Comparison of ENCODE assay signal across 1 cellular context in the genomic region with DNA sequence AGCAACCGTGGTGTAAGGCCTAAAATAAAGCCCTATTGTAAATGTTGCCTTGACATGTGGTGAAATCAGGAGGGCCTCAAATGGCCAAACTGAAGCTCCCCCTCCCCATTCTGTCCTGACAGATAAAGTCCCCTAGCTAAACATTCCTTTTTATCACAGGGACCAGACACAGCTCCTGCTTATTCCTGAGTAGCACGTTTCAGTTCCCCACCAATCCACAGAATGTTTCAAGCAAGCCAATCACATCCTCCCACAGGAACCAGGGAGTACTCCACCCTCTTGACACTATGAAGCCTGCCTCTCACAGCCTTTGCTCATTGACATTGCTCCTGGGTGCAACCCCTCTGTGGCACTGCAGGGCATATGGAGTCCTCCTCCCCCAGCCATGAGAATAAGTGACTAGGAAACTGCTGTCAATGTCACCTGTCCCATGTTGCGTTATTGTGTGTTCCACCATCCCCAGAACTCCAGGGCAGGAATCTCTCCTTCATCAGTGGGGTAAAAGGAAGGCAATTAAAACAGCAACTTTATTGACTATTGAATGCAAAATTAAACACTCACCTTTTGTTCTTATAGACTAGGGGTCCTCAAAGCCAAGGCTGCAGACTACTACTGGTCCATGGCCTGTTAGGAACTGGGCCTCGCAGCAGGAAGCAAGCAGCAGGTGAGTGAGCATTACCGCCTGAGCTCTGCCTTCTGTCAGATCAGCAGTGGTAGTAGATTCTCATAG.
TF ChIP-seq lines count a peak whose summit lies in the region.

No MANE protein-coding gene starts in this region.

TF ChIP-seq in K562, 482 proteins besides CTCF, POLR2A, EP300 and RAD21 (continued from another document and continues in another):
- TF ChIP-seq, protein P1, sequence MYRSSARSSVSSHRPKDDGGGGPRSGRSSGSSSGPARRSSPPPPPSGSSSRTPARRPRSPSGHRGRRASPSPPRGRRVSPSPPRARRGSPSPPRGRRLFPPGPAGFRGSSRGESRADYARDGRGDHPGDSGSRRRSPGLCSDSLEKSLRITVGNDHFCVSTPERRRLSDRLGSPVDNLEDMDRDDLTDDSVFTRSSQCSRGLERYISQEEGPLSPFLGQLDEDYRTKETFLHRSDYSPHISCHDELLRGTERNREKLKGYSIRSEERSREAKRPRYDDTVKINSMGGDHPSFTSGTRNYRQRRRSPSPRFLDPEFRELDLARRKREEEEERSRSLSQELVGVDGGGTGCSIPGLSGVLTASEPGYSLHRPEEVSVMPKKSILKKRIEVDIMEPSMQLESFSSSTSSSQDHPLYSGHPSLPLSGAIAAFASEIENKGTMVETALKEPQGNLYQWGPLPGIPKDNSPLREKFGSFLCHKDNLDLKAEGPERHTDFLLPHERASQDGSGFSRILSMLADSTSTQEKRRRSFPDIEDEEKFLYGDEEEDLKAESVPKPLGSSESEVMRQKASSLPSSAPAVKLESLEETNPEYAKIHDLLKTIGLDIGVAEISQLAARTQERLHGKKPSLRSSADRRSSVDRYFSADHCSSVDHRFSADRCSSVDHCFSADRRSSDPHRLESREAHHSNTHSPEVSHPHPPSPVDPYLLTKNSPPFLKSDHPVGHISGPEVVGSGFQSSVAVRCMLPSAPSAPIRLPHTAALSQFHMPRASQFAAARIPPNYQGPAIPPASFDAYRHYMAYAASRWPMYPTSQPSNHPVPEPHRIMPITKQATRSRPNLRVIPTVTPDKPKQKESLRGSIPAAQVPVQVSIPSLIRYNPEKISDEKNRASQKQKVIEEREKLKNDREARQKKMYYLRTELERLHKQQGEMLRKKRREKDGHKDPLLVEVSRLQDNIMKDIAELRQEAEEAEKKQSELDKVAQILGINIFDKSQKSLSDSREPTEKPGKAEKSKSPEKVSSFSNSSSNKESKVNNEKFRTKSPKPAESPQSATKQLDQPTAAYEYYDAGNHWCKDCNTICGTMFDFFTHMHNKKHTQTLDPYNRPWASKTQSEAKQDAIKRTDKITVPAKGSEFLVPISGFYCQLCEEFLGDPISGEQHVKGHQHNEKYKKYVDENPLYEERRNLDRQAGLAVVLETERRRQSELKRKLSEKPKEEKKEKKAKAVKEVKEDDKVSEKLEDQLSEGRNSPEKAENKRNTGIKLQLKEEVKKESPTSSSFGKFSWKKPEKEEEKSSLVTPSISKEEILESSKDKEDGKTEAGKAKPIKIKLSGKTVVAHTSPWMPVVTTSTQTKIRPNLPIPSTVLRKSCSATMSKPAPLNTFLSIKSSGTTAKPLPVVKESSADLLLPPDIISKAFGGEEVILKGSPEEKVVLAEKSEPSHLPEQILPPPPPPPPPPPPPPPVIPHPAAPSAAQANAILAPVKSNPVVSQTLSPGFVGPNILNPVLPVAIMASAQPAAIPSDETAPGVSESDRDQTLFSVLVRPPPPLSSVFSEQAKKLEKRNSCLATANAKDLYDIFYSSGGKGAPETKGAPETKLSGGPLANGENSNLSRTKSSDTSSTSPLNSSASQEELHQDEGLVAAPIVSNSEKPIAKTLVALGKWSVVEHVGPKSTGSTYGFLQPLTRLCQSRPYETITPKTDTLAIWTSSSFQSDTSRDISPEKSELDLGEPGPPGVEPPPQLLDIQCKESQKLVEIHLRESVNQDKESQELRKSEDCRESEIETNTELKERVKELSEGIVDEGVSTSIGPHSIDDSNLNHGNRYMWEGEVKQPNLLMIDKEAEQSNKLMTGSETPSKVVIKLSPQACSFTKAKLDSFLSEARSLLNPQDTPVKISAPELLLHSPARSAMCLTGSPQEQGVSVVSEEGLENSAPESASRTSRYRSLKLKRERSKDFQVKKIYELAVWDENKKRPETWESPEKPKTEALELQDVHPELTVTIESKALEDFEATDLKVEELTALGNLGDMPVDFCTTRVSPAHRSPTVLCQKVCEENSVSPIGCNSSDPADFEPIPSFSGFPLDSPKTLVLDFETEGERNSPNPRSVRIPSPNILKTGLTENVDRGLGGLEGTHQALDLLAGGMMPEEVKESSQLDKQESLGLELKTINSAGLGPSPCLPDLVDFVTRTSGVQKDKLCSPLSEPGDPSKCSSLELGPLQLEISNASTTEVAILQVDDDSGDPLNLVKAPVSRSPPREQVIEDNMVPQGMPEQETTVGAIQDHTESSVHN (IDR thresholded peaks at IDR 0.05; ENCODE audit: borderline replicate concordance in 1 of 2, low read depth in 1 of 2) = no peak
- no peak for TF ChIP-seq PCBP2 (IDR thresholded peaks at IDR 0.05; ENCODE audit: low read depth, low read length, poor library complexity, severe bottlenecking)
- TF ChIP-seq MBD2 (IDR thresholded peaks at IDR 0.05; ENCODE audit: borderline replicate concordance, low read depth) = peak; percentile 50; the same call in 1 of the 2 replicates
- peak; percentile 51; the same call in 1 of the 2 replicates for TF ChIP-seq HDAC2 (IDR thresholded peaks at IDR 0.05)
- TF ChIP-seq ASH1L (IDR thresholded peaks at IDR 0.05; ENCODE audit: borderline replicate concordance, low read depth, partially characterized antibody) = no peak
- TF ChIP-seq SRSF7 (optimal IDR thresholded peaks at IDR 0.05; ENCODE audit: low read depth, low read length) = no peak
- no peak for TF ChIP-seq POLR3A (IDR thresholded peaks at IDR 0.05; ENCODE audit: borderline replicate concordance, extremely low read depth, insufficient read depth, insufficient read length)
- TF ChIP-seq BHLHE40 (IDR thresholded peaks at IDR 0.05; ENCODE audit: low read length) = peak; percentile 96
- TF ChIP-seq, protein P2, sequence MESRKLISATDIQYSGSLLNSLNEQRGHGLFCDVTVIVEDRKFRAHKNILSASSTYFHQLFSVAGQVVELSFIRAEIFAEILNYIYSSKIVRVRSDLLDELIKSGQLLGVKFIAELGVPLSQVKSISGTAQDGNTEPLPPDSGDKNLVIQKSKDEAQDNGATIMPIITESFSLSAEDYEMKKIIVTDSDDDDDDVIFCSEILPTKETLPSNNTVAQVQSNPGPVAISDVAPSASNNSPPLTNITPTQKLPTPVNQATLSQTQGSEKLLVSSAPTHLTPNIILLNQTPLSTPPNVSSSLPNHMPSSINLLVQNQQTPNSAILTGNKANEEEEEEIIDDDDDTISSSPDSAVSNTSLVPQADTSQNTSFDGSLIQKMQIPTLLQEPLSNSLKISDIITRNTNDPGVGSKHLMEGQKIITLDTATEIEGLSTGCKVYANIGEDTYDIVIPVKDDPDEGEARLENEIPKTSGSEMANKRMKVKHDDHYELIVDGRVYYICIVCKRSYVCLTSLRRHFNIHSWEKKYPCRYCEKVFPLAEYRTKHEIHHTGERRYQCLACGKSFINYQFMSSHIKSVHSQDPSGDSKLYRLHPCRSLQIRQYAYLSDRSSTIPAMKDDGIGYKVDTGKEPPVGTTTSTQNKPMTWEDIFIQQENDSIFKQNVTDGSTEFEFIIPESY (CRISPR knock-in tag; IDR thresholded peaks at IDR 0.05) = no peak
- no peak for TF ChIP-seq SREBF1 (IDR thresholded peaks at IDR 0.05; ENCODE audit: borderline replicate concordance, low read depth, low read length)
- TF ChIP-seq TCF7L2 (IDR thresholded peaks at IDR 0.05; ENCODE audit: low read depth, low read length) = no peak
- TF ChIP-seq HDAC1 (IDR thresholded peaks at IDR 0.05) = peak in 1 of 2 experiments; percentile 61; a peak in 2 of 4 replicates
- TF ChIP-seq, protein P3, sequence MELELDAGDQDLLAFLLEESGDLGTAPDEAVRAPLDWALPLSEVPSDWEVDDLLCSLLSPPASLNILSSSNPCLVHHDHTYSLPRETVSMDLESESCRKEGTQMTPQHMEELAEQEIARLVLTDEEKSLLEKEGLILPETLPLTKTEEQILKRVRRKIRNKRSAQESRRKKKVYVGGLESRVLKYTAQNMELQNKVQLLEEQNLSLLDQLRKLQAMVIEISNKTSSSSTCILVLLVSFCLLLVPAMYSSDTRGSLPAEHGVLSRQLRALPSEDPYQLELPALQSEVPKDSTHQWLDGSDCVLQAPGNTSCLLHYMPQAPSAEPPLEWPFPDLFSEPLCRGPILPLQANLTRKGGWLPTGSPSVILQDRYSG (tag; conservative IDR thresholded peaks at IDR 0.05; ENCODE audit: low read depth) = no peak; the same call in 1 of the 2 replicates
- peak; percentile 97 for TF ChIP-seq CBFA2T3 (IDR thresholded peaks at IDR 0.05)
- no peak for TF ChIP-seq HNRNPK (IDR thresholded peaks at IDR 0.05; ENCODE audit: low read depth, low read length, poor library complexity, severe bottlenecking)
- TF ChIP-seq LCOR (CRISPR knock-in tag; IDR thresholded peaks at IDR 0.05) = no peak
- TF ChIP-seq NR3C1 (CRISPR knock-in tag; IDR thresholded peaks at IDR 0.05) = no peak
- TF ChIP-seq, protein P4, sequence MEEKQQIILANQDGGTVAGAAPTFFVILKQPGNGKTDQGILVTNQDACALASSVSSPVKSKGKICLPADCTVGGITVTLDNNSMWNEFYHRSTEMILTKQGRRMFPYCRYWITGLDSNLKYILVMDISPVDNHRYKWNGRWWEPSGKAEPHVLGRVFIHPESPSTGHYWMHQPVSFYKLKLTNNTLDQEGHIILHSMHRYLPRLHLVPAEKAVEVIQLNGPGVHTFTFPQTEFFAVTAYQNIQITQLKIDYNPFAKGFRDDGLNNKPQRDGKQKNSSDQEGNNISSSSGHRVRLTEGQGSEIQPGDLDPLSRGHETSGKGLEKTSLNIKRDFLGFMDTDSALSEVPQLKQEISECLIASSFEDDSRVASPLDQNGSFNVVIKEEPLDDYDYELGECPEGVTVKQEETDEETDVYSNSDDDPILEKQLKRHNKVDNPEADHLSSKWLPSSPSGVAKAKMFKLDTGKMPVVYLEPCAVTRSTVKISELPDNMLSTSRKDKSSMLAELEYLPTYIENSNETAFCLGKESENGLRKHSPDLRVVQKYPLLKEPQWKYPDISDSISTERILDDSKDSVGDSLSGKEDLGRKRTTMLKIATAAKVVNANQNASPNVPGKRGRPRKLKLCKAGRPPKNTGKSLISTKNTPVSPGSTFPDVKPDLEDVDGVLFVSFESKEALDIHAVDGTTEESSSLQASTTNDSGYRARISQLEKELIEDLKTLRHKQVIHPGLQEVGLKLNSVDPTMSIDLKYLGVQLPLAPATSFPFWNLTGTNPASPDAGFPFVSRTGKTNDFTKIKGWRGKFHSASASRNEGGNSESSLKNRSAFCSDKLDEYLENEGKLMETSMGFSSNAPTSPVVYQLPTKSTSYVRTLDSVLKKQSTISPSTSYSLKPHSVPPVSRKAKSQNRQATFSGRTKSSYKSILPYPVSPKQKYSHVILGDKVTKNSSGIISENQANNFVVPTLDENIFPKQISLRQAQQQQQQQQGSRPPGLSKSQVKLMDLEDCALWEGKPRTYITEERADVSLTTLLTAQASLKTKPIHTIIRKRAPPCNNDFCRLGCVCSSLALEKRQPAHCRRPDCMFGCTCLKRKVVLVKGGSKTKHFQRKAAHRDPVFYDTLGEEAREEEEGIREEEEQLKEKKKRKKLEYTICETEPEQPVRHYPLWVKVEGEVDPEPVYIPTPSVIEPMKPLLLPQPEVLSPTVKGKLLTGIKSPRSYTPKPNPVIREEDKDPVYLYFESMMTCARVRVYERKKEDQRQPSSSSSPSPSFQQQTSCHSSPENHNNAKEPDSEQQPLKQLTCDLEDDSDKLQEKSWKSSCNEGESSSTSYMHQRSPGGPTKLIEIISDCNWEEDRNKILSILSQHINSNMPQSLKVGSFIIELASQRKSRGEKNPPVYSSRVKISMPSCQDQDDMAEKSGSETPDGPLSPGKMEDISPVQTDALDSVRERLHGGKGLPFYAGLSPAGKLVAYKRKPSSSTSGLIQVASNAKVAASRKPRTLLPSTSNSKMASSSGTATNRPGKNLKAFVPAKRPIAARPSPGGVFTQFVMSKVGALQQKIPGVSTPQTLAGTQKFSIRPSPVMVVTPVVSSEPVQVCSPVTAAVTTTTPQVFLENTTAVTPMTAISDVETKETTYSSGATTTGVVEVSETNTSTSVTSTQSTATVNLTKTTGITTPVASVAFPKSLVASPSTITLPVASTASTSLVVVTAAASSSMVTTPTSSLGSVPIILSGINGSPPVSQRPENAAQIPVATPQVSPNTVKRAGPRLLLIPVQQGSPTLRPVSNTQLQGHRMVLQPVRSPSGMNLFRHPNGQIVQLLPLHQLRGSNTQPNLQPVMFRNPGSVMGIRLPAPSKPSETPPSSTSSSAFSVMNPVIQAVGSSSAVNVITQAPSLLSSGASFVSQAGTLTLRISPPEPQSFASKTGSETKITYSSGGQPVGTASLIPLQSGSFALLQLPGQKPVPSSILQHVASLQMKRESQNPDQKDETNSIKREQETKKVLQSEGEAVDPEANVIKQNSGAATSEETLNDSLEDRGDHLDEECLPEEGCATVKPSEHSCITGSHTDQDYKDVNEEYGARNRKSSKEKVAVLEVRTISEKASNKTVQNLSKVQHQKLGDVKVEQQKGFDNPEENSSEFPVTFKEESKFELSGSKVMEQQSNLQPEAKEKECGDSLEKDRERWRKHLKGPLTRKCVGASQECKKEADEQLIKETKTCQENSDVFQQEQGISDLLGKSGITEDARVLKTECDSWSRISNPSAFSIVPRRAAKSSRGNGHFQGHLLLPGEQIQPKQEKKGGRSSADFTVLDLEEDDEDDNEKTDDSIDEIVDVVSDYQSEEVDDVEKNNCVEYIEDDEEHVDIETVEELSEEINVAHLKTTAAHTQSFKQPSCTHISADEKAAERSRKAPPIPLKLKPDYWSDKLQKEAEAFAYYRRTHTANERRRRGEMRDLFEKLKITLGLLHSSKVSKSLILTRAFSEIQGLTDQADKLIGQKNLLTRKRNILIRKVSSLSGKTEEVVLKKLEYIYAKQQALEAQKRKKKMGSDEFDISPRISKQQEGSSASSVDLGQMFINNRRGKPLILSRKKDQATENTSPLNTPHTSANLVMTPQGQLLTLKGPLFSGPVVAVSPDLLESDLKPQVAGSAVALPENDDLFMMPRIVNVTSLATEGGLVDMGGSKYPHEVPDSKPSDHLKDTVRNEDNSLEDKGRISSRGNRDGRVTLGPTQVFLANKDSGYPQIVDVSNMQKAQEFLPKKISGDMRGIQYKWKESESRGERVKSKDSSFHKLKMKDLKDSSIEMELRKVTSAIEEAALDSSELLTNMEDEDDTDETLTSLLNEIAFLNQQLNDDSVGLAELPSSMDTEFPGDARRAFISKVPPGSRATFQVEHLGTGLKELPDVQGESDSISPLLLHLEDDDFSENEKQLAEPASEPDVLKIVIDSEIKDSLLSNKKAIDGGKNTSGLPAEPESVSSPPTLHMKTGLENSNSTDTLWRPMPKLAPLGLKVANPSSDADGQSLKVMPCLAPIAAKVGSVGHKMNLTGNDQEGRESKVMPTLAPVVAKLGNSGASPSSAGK (IDR thresholded peaks at IDR 0.05) = peak; percentile 80
- TF ChIP-seq LARP7 (IDR thresholded peaks at IDR 0.05) = no peak
- no peak for TF ChIP-seq ZNF764 (CRISPR knock-in tag; IDR thresholded peaks at IDR 0.05; ENCODE audit: low read depth)
- TF ChIP-seq NR4A1 (CRISPR knock-in tag; IDR thresholded peaks at IDR 0.05) = no peak
- TF ChIP-seq NR4A1 (tag; IDR thresholded peaks at IDR 0.05) = 0 out of 2 replicates have a peak, but pooled peaks have one; percentile 34
- no peak for TF ChIP-seq OTX1 (CRISPR knock-in tag; IDR thresholded peaks at IDR 0.05)
- no peak for TF ChIP-seq HNRNPL (IDR thresholded peaks at IDR 0.05; ENCODE audit: low read depth, low read length)
- TF ChIP-seq ARNT (IDR thresholded peaks at IDR 0.05) = peak; percentile 45 to 78; a peak in 1 of 4 replicates
- peak; percentile 53 for TF ChIP-seq MEIS2 (IDR thresholded peaks at IDR 0.05; ENCODE audit: partially characterized antibody)
- TF ChIP-seq HDAC8 (tag; IDR thresholded peaks at IDR 0.05) = no peak
- TF ChIP-seq, protein P5, sequence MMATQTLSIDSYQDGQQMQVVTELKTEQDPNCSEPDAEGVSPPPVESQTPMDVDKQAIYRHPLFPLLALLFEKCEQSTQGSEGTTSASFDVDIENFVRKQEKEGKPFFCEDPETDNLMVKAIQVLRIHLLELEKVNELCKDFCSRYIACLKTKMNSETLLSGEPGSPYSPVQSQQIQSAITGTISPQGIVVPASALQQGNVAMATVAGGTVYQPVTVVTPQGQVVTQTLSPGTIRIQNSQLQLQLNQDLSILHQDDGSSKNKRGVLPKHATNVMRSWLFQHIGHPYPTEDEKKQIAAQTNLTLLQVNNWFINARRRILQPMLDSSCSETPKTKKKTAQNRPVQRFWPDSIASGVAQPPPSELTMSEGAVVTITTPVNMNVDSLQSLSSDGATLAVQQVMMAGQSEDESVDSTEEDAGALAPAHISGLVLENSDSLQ (IDR thresholded peaks at IDR 0.05) = peak; percentile 75
- peak; percentile 86; the same call in 1 of the 2 replicates for TF ChIP-seq CC2D1A (IDR thresholded peaks at IDR 0.05)
